ENCODE assay signal across 27 cellular contexts in genomic region chr12:114678028-114678427, GRCh38. TPM values are rescaled to one million over a fixed set of nuclear protein-coding genes. Genes with fewer than 3 reads are reported as not detected.
A peak's percentile ranks its signal among the peaks of the same experiment; 100 is the strongest.
DNase-seq lines count a peak whose midpoint lies in the region; ATAC-seq and TF ChIP-seq lines count a peak whose summit lies in the region.
"Had no signal": no experiment of that assay in that cellular context is flagged by ENCODE, and none has a peak within 500 bp of the region (broad histone marks: within the 10 kb centered on the region; RNA-seq: fewer than 3 reads in every experiment).

No MANE protein-coding gene starts in this region.

- H3K36me3 ChIP-seq in breast epithelium (no peaks in the 10 kb centered on the region), lower lobe of right lung (peaks cover 23% of the 10 kb centered on the region), uterus (no peaks in the 10 kb centered on the region)

- H3K27ac ChIP-seq in breast epithelium (peak overlapping the region; percentile 85 to 96), lower lobe of right lung (peak overlapping the region; percentile 90), uterus (peak overlapping the region; percentile 97 to 98)
- H3K27ac ChIP-seq: BLaER1 treated with 17β-estradiol and CSF1 and Interleukin-3, amounts not matched to agents 10 nM and 100 nM had no signal

- peak overlapping the region in 1 of 3 donors; percentile 84 for H3K4me3 ChIP-seq in breast epithelium
- H3K4me3 ChIP-seq in WI38 (ENCODE audit: low read depth, low read length): 0 out of 2 replicates have a peak overlapping the region, but pooled peaks have one; percentile 5
- H3K4me3 ChIP-seq in lower lobe of right lung: peak overlapping the region; percentile 66
- H3K4me3 ChIP-seq in uterus: no peak overlapping the region
- H3K4me3 ChIP-seq: BLaER1 treated with 17β-estradiol and CSF1 and Interleukin-3, amounts not matched to agents 10 nM and 100 nM; GM12878 had no signal

- no peaks in the 10 kb centered on the region for H3K27me3 Mint-ChIP-seq in MCF 10A (ENCODE audit: insufficient read depth, unreplicated experiment)

- TF ChIP-seq POLR2A in breast epithelium (IDR thresholded peaks at IDR 0.05) (no peak), uterus (IDR thresholded peaks at IDR 0.05) (no peak)

- H3K9me3 ChIP-seq in breast epithelium (no peaks in the 10 kb centered on the region), lower lobe of right lung (no peaks in the 10 kb centered on the region), uterus (no peaks in the 10 kb centered on the region)

- ATAC-seq in lower lobe of right lung: no peak
- ATAC-seq: GM12878; HCT116; left colon; stimulated activated effector memory CD8-positive, alpha-beta T cell treated with anti-CD3 and anti-CD28 coated beads, Interleukin-12 subunit alpha, Interleukin-12 subunit beta, amount 100 ng/mL, for 72 hours had no signal

- H3K4me1 Mint-ChIP-seq in MCF 10A (ENCODE audit: insufficient read depth, unreplicated experiment): peaks cover 12% of the 10 kb centered on the region

- POLR2A ChIA-PET in MCF 10A (lab: Yijun Ruan, JAX): no interaction called here

- H3K36me3 Mint-ChIP-seq in MCF 10A (ENCODE audit: insufficient read depth, unreplicated experiment): peaks cover 34% of the 10 kb centered on the region

- H3K27ac Mint-ChIP-seq in MCF 10A (ENCODE audit: low read depth, unreplicated experiment): no peak overlapping the region
- H3K27ac Mint-ChIP-seq: stimulated activated effector memory CD8-positive, alpha-beta T cell treated with anti-CD3 and anti-CD28 coated beads, Interleukin-12 subunit alpha, Interleukin-12 subunit beta, amount 100 ng/mL, for 72 hours had no signal

- H3K27me3 ChIP-seq in breast epithelium (no peaks in the 10 kb centered on the region), lower lobe of right lung (ENCODE audit: low read depth) (peaks cover 35% of the 10 kb centered on the region), uterus (no peaks in the 10 kb centered on the region)

- H3K4me3 Mint-ChIP-seq in MCF 10A (ENCODE audit: unreplicated experiment): no peak overlapping the region
- H3K4me3 Mint-ChIP-seq: central memory CD8-positive, alpha-beta T cell; stimulated activated effector memory CD8-positive, alpha-beta T cell treated with anti-CD3 and anti-CD28 coated beads, Interleukin-12 subunit alpha, Interleukin-12 subunit beta, amount 100 ng/mL, for 72 hours had no signal

- no TSS peak for BruUV-seq in MCF 10A (replicated peaks; lab: Mats Ljungman, UMichigan)

- intact Hi-C loops in breast epithelium (cut with DNase I; ENCODE audit: low total_unique reads): no loop called here
- intact Hi-C loops in MCF 10A (cut with micrococcal nuclease): no loop called here
- intact Hi-C loops in lower lobe of right lung (cut with DNase I): loop anchor here (10.0 kb wide), 1 partner anchor 1077 kb away; no protein-coding TSS in a partner anchor
- intact Hi-C loops in uterus (cut with DNase I; ENCODE audit: low total_unique reads): no loop called here

- no peaks in the 10 kb centered on the region for H3K9me3 Mint-ChIP-seq in MCF 10A (ENCODE audit: unreplicated experiment)
- H3K9me3 Mint-ChIP-seq: central memory CD8-positive, alpha-beta T cell; stimulated activated effector memory CD8-positive, alpha-beta T cell treated with anti-CD3 and anti-CD28 coated beads, Interleukin-12 subunit alpha, Interleukin-12 subunit beta, amount 100 ng/mL, for 72 hours had no signal

- no peak for DNase-seq in breast epithelium (ENCODE audit: low spot score in 2 of 2)
- DNase-seq in MCF 10A (ENCODE audit: unreplicated experiment): no peak
- DNase-seq in lower lobe of right lung: no peak
- DNase-seq in uterus: no peak
- no peak for DNase-seq in NCI-H510A (lab: John Stamatoyannopoulos, UW)
- no peak for DNase-seq in NOMO-1 treated with dmso at 0.1 percent for 144 hours (lab: John Stamatoyannopoulos, UW; ENCODE audit: unreplicated experiment)
- DNase-seq in GM19238 (ENCODE audit: insufficient read length, low spot score): no peak
- DNase-seq: 8988T; activated CD4-positive, alpha-beta T cell treated with anti-CD3 and anti-CD28 coated beads, Interleukin-2, amount 50 U/mL, for 1 hour; activated CD8-positive, alpha-beta memory T cell treated with anti-CD3 and anti-CD28 coated beads, Interleukin-2, amount 50 U/mL, for 48 hours; activated gamma-delta T cell; GF-D8; KBM-7; left colon; NCI-H1092; NCI-H2107; NCI-H524; nucleus accumbens; retina; stimulated activated CD4-positive, alpha-beta T cell treated with anti-CD3 and anti-CD28 coated beads, Interleukin-15, amount 100 ng/mL, for 24 hours had no signal

- no peak for TF ChIP-seq CTCF in breast epithelium (IDR thresholded peaks at IDR 0.05)
- TF ChIP-seq CTCF in MCF 10A (IDR thresholded peaks at IDR 0.05; ENCODE audit: unreplicated experiment): no peak
- TF ChIP-seq CTCF in WI38 (IDR thresholded peaks at IDR 0.05; ENCODE audit: low read depth, low read length): no peak
- TF ChIP-seq CTCF in lower lobe of right lung (IDR thresholded peaks at IDR 0.05): no peak
- no peak for TF ChIP-seq CTCF in uterus (IDR thresholded peaks at IDR 0.05)

- peaks cover 0 to 13% of the 10 kb centered on the region in 2 donors for H3K4me1 ChIP-seq in breast epithelium
- H3K4me1 ChIP-seq in lower lobe of right lung: no peaks in the 10 kb centered on the region
- no peaks in the 10 kb centered on the region for H3K4me1 ChIP-seq in uterus

- CTCF ChIA-PET in MCF 10A (lab: Yijun Ruan, JAX): no interaction called here

RNA-seq across cellular contexts. Expression of gene TBX3, which starts 5.9 kb away (rescaled TPM):
- 100 to 1,000 TPM in 1 of 3 donors, 10 to 100 TPM in 2; 21.3 to 115 (median 78.3) TPM for total RNA-seq in breast epithelium
- total RNA-seq in MCF 10A (2022): 6.6 and 8.0 TPM in 2 replicates
- 50.9 TPM for total RNA-seq in lower lobe of right lung
- 100 to 1,000 TPM in 1 of 4 donors, 10 to 100 TPM in 3; 11.0 to 120 (median 56.3) TPM for total RNA-seq in uterus
- total RNA-seq: T-helper 1 cell treated with Interleukin-12 subunit alpha and Interleukin-12 subunit beta and Interleukin-4 antibody, amounts not matched to agents 30 ng/mL and 1 ng/mL, for 36 hours had no signal

Comparison
In these comparisons a context has a peak if more than half of its experiments do, and no peak if none do; other contexts are left out.
1. H3K4me3 ChIP-seq: peak in WI38 (single experiment) and lower lobe of right lung (single experiment); none in uterus (0 of 2).
2. Peak in every context shown above with its lines, with median percentiles within 50 percentile points of each other: H3K27ac ChIP-seq.